8 cellular contexts compared by ENCODE assay signal in the genomic region with DNA sequence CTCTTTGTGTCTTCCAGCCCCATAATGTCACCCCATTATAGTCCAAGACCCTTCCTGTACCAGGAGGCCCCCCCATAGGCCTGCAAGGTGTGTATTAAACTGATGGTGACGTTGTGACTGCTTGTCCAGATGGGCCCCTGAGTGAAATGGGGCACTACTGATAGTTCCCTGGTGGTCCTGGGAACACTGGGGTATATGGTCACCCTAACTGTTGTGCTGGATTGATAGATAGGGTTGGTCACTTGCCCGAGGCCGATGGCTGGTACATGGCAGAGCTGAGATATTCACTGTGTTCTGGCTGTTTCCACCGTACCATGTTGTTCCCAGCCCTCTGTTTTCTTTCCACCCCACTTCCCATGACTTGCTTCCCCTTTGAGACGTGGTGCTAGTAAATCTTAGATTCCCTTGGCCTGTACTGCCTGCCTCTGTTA. TPM values are rescaled to one million over a fixed set of nuclear protein-coding genes. Genes with fewer than 3 reads are reported as not detected.
DNase-seq lines count a peak whose midpoint lies in the region; ATAC-seq, FAIRE-seq and TF ChIP-seq lines count a peak whose summit lies in the region.
"Had no signal": no experiment of that assay in that cellular context is flagged by ENCODE, and none has a peak within 500 bp of the region (broad histone marks: within the 10 kb centered on the region; RNA-seq: fewer than 3 reads in every experiment).

No MANE protein-coding gene starts in this region.

- peaks cover 86% of the 10 kb centered on the region for H4K20me1 ChIP-seq in BLaER1

- H3K27me3 ChIP-seq in BLaER1 = no peaks in the 10 kb centered on the region; the same call in 1 of the 2 replicates
- no peaks in the 10 kb centered on the region for H3K27me3 ChIP-seq in lower lobe of right lung (ENCODE audit: low read depth)
- H3K27me3 ChIP-seq in spleen (replicated peaks in 1 of 7) = no peaks in the 10 kb centered on the region

- WGBS in spleen, 5 donors = 73 to 84% (median 80%) methylated on average over 5 of the region's 5 CpGs

- H3K9ac ChIP-seq in BLaER1 = no peak overlapping the region

- H3K27ac ChIP-seq in BLaER1 = no peak overlapping the region
- H3K27ac ChIP-seq in lower lobe of right lung = no peak overlapping the region
- peak overlapping the region in 1 of 8 donors; percentile 4 for H3K27ac ChIP-seq in spleen

- no peak for ATAC-seq in lower lobe of right lung

- no peak for DNase-seq in HTR-8/SVneo (ENCODE audit: insufficient read length, low spot score)
- DNase-seq in lower lobe of right lung = peak; percentile 7
- no peak for DNase-seq in A172 (ENCODE audit: low spot score)
- no peak for DNase-seq in globus pallidus (ENCODE audit: low spot score)
- no peak for DNase-seq in spleen
- DNase-seq: NCI-H1417, NCI-H524 had no signal

- H3K4me2 ChIP-seq in BLaER1 = peak overlapping the region; percentile 21

- intact Hi-C loops in lower lobe of right lung (cut with DNase I) (no loop called here), spleen (cut with DNase I; ENCODE audit: low total_unique reads) (no loop called here)

- peaks cover 74% of the 10 kb centered on the region for H3K4me1 ChIP-seq in BLaER1
- H3K4me1 ChIP-seq in lower lobe of right lung = peaks cover 32% of the 10 kb centered on the region
- H3K4me1 ChIP-seq in spleen = peaks cover 6 to 89% (median 53%) of the 10 kb centered on the region in 6 donors

- H3K9me3 ChIP-seq in BLaER1 (no peaks in the 10 kb centered on the region), lower lobe of right lung (no peaks in the 10 kb centered on the region), spleen (no peaks in the 10 kb centered on the region)

- FAIRE-seq in HTR-8/SVneo (lab: Jason Lieb, UNC) = peak; percentile 36

- no peak for TF ChIP-seq POLR2A in spleen (IDR thresholded peaks at IDR 0.05)

- no peak for TF ChIP-seq CTCF in lower lobe of right lung (IDR thresholded peaks at IDR 0.05)
- TF ChIP-seq CTCF in spleen (IDR thresholded peaks at IDR 0.05 in 8 of 11, conservative IDR thresholded peaks at IDR 0.05 in 3 of 11) = no peak

- no peak overlapping the region for H3K4me3 ChIP-seq in BLaER1
- H3K4me3 ChIP-seq in lower lobe of right lung = no peak overlapping the region
- no peak overlapping the region for H3K4me3 ChIP-seq in spleen

- H3K36me3 ChIP-seq in BLaER1 (peaks cover 81% of the 10 kb centered on the region), lower lobe of right lung (peaks cover 59% of the 10 kb centered on the region), spleen (peaks cover 0 to 80% (median 53%) of the 10 kb centered on the region in 6 donors)

RNA-seq across cellular contexts. Expression of a gene that starts 4.3 kb away (rescaled TPM):
- total RNA-seq in lower lobe of right lung = 46.3 TPM
- 110 and 127 TPM in 2 replicates for total RNA-seq in A172 (2014; rRNA removed; shearing (Covaris generic))
- 10 to 100 TPM; 29.2 to 49.8 (median 44.2) TPM for total RNA-seq in spleen
- polyA plus RNA-seq in spleen = 10 to 100 TPM; 22.3 to 41.6 (median 25.9) TPM

RNA-seq across cellular contexts. Expression of a gene that starts 40.5 kb away (rescaled TPM):
- total RNA-seq in lower lobe of right lung (5.4 TPM), spleen (1 to 10 TPM in 1 of 7 donors, under 1 TPM in 2, not detected in 4; 0.20 to 1.0 (median 0.52) TPM)
- 1.8 and 2.2 TPM in 2 replicates for total RNA-seq in A172 (2014; rRNA removed; shearing (Covaris generic))
- polyA plus RNA-seq in spleen = under 1 TPM; 0.22 to 0.35 (median 0.30) TPM

RNA-seq across cellular contexts. Expression of a gene that starts 46.3 kb away (rescaled TPM):
- total RNA-seq in lower lobe of right lung (82.0 TPM), spleen (100 to 1,000 TPM in 1 of 7 donors, 10 to 100 TPM in 6; 60.6 to 108 (median 90.4) TPM)
- total RNA-seq in A172 (2014; rRNA removed; shearing (Covaris generic)) = 118 and 132 TPM in 2 replicates
- polyA plus RNA-seq in spleen = 10 to 100 TPM; 68.5 to 75.7 (median 71.6) TPM

RNA-seq across cellular contexts. Expression of a gene that starts 49.0 kb away (rescaled TPM):
- 27.1 TPM for total RNA-seq in lower lobe of right lung
- total RNA-seq in A172 (2014; rRNA removed; shearing (Covaris generic)) = 48.6 and 51.8 TPM in 2 replicates
- 10 to 100 TPM; 20.7 to 38.8 (median 25.2) TPM for total RNA-seq in spleen
- 10 to 100 TPM; 11.3 to 20.3 (median 12.4) TPM for polyA plus RNA-seq in spleen

RNA-seq across cellular contexts. Expression of a gene that starts 52.2 kb away (rescaled TPM):
- total RNA-seq in lower lobe of right lung = 105 TPM
- total RNA-seq in A172 (2014; rRNA removed; shearing (Covaris generic)) = 212 and 231 TPM in 2 replicates
- 100 to 1,000 TPM in 2 of 7 donors, 10 to 100 TPM in 5; 64.9 to 112 (median 87.6) TPM for total RNA-seq in spleen
- 10 to 100 TPM; 17.7 to 28.6 (median 21.6) TPM for polyA plus RNA-seq in spleen
